ENCODE assay signal across 7 cellular contexts in the genomic region with DNA sequence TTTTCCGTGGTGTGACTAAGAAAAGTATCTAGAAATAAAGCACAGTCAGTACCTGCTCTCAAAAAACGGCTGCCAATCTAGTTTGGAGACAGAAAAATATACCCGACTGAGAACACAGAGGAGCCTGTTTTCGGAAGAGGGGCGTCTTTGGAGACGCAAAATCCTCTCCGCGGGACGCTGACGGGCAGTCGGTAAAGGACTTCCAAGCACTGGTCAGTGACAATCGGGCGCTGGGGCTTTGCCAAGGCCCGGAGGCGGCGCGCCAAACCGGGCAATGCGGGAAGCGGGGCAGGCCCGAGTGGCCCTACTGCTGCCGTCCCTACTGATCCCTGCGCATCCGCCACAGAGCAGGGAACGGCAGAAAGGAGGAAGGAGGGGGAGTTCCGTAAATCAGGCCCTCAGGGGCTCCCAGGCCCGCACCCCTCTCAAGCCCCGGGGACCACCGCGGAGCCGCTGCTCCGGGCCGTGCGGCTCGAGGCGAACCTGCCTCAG. TPM values are rescaled to one million over a fixed set of nuclear protein-coding genes. Genes with fewer than 3 reads are reported as not detected.
DNase-seq lines count a peak whose midpoint lies in the region; ATAC-seq and TF ChIP-seq lines count a peak whose summit lies in the region.

No MANE protein-coding gene starts in this region.

- no peak for TF ChIP-seq CTCF in ascending aorta (IDR thresholded peaks at IDR 0.05)

- intact Hi-C loops in ascending aorta (cut with DNase I) (loop anchor here (1.0 to 5.0 kb wide), 5 partner anchors 33 to 272 kb away; partner anchors contain the start of genes ANKRD27, PDCD5, RGS9BP and ZNF507), right cardiac atrium (cut with DNase I) (no loop called here), posterior vena cava (cut with DNase I) (loop anchor here in 1 of 2 donors (10.0 kb wide), 1 partner anchor 50 kb away; no protein-coding TSS in a partner anchor)

- H3K4me3 ChIP-seq in ascending aorta: peak overlapping the region; percentile 93 to 94
- peak overlapping the region; percentile 83 for H3K4me3 ChIP-seq in right cardiac atrium (ENCODE audit: low read length)

- in situ Hi-C loops in G401 (cut with HindIII; ENCODE audit: low sequenced_read_pairs): no loop called here

- DNase-seq in G401 (ENCODE audit: low spot score): peak; percentile 63
- DNase-seq in NCI-H1105 treated with DMSO at 0.1 percent for 48 hours (lab: John Stamatoyannopoulos, UW): peak; percentile 36
- peak in 1 of 2 donors; percentile 88 for DNase-seq in ascending aorta (ENCODE audit: low spot score in 2 of 2)
- DNase-seq in right cardiac atrium: peak; percentile 66 to 91 (median 86)
- DNase-seq in posterior vena cava (ENCODE audit: low spot score): peak; percentile 90

- ATAC-seq in GM21723 (IDR thresholded peaks at IDR 0.05; ENCODE audit: unreplicated experiment) (peak; percentile 13), right cardiac atrium (peak; percentile 54 to 76), GM19324 (IDR thresholded peaks at IDR 0.05; ENCODE audit: low FRiP score, unreplicated experiment) (no peak)

- H3K36me3 ChIP-seq in ascending aorta: peaks cover 0 to 13% of the 10 kb centered on the region in 2 donors

- 1% methylated on average over 36 of the region's 36 CpGs for WGBS in right cardiac atrium

- H3K27ac ChIP-seq in ascending aorta: peak overlapping the region; percentile 99 to 100
- H3K27ac ChIP-seq in right cardiac atrium (ENCODE audit: low read length): peak overlapping the region; percentile 94

- peaks cover 0 to 14% of the 10 kb centered on the region in 2 donors for H3K4me1 ChIP-seq in ascending aorta
- H3K4me1 ChIP-seq in right cardiac atrium (ENCODE audit: control insufficient read depth, insufficient read depth, low read length): peaks cover 6% of the 10 kb centered on the region

- H3K9me3 ChIP-seq in ascending aorta (no peaks in the 10 kb centered on the region), right cardiac atrium (ENCODE audit: control insufficient read depth, low read length) (no peaks in the 10 kb centered on the region)

- H3K27me3 ChIP-seq in ascending aorta: no peaks in the 10 kb centered on the region
- no peaks in the 10 kb centered on the region for H3K27me3 ChIP-seq in right cardiac atrium (ENCODE audit: control insufficient read depth, insufficient read depth)

RNA-seq across cellular contexts. Expression of gene DPY19L3, which starts 0.6 kb away (rescaled TPM):
- 17.3 and 22.6 TPM in 2 replicates for total RNA-seq in G401 (2014; rRNA removed; shearing (Covaris generic))
- total RNA-seq in ascending aorta (115 TPM), right cardiac atrium (10 to 100 TPM in 2 of 4 donors, 1 to 10 TPM in 2; 8.7 to 13.3 (median 11.3) TPM), posterior vena cava (10 to 100 TPM; 21.6 to 29.0 TPM)
- 3.2 TPM for polyA plus RNA-seq in right cardiac atrium

RNA-seq across cellular contexts. Expression of gene ZNF507, which starts 59.6 kb away (rescaled TPM):
- 5.5 and 10.0 TPM in 2 replicates for total RNA-seq in G401 (2014; rRNA removed; shearing (Covaris generic))
- 6.4 TPM for total RNA-seq in ascending aorta
- total RNA-seq in right cardiac atrium: 10 to 100 TPM; 13.9 to 19.5 (median 16.0) TPM
- 3.6 TPM for polyA plus RNA-seq in right cardiac atrium
- total RNA-seq in posterior vena cava: 10 to 100 TPM; 16.1 to 18.9 TPM
